Comparison of ENCODE assay signal across 21 cellular contexts in genomic region chr12:132389526-132390286, GRCh38.
DNase-seq lines count a peak whose midpoint lies in the region; ATAC-seq and TF ChIP-seq lines count a peak whose summit lies in the region.
"Had no signal": no experiment of that assay in that cellular context is flagged by ENCODE, and none has a peak within 500 bp of the region (broad histone marks: within the 10 kb centered on the region; RNA-seq: fewer than 3 reads in every experiment).

No MANE protein-coding gene starts in this region.

- H3K27me3 ChIP-seq in BLaER1, result peaks cover 42% of the 10 kb centered on the region
- H3K27me3 ChIP-seq in GM23338 (ENCODE audit: insufficient read depth), result peaks cover 16% of the 10 kb centered on the region
- H3K27me3 ChIP-seq in spleen (replicated peaks in 1 of 7), result peaks cover 0 to 77% (median 35%) of the 10 kb centered on the region in 7 donors
- peaks cover 26% of the 10 kb centered on the region for H3K27me3 ChIP-seq in lower lobe of right lung (ENCODE audit: low read depth)

- H3K4me3 Mint-ChIP-seq in GM23338, result no peak overlapping the region
- no peak overlapping the region for H3K4me3 Mint-ChIP-seq in chondrocyte (ENCODE audit: unreplicated experiment)
- H3K4me3 Mint-ChIP-seq: CD8-positive, alpha-beta T cell had no signal

- no peaks in the 10 kb centered on the region for H3K36me3 ChIP-seq in BLaER1
- no peaks in the 10 kb centered on the region for H3K36me3 ChIP-seq in GM23338 (ENCODE audit: insufficient read depth)
- H3K36me3 ChIP-seq in spleen, result no peaks in the 10 kb centered on the region
- H3K36me3 ChIP-seq in lower lobe of right lung, result no peaks in the 10 kb centered on the region
- H3K36me3 ChIP-seq: MG63 had no signal

- H3K27ac Mint-ChIP-seq in GM23338, result no peak overlapping the region
- no peak overlapping the region for H3K27ac Mint-ChIP-seq in chondrocyte (ENCODE audit: unreplicated experiment)
- H3K27ac Mint-ChIP-seq: CD8-positive, alpha-beta T cell had no signal

- H3K4me3 ChIP-seq in BLaER1, result no peak overlapping the region
- H3K4me3 ChIP-seq in GM23338, result no peak overlapping the region
- no peak overlapping the region for H3K4me3 ChIP-seq in spleen
- no peak overlapping the region for H3K4me3 ChIP-seq in lower lobe of right lung
- H3K4me3 ChIP-seq: GM12878, K562, MG63 had no signal

- H4K20me1 ChIP-seq in BLaER1 (no peaks in the 10 kb centered on the region), GM23338 (replicated peaks; ENCODE audit: insufficient read depth) (no peaks in the 10 kb centered on the region)

- DNase-seq in GM23338 (ENCODE audit: low spot score), result no peak
- peak; percentile 63 for DNase-seq in chondrocyte (ENCODE audit: low spot score)
- DNase-seq in spleen, result peak; percentile 63
- DNase-seq in lower lobe of right lung, result no peak
- no peak for DNase-seq in GM13977 (ENCODE audit: low spot score)
- DNase-seq: ACHN; C1 segment of cervical spinal cord; CD8-positive, alpha-beta T cell; DND-41; MG63; NCI-H1694 treated with DMSO at 0.1 percent for 48 hours; NCI-H2081 treated with DMSO at 0.1 percent for 48 hours; NCI-H2171 treated with DMSO at 0.1 percent for 48 hours; NCI-H524 treated with DMSO at 0.1 percent for 48 hours; NCI-H82 had no signal

- 46 to 64% (median 53%) methylated on average over 15 to 21 of the region's 21 CpGs for WGBS in spleen, 5 donors

- H2AFZ ChIP-seq in GM23338, result no peak overlapping the region

- peaks cover 4% of the 10 kb centered on the region; the same call in 1 of the 2 replicates for H3K9me2 ChIP-seq in GM23338 (ENCODE audit: insufficient read depth)

- no peaks in the 10 kb centered on the region for H3K9me3 ChIP-seq in BLaER1
- no peaks in the 10 kb centered on the region for H3K9me3 ChIP-seq in spleen
- H3K9me3 ChIP-seq in lower lobe of right lung, result no peaks in the 10 kb centered on the region

- H3K4me2 ChIP-seq in BLaER1, result peak overlapping the region; percentile 66
- H3K4me2 ChIP-seq in GM23338, result no peak overlapping the region

- intact Hi-C loops in spleen (cut with DNase I; ENCODE audit: low total_unique reads) (no loop called here), lower lobe of right lung (cut with DNase I) (no loop called here)

- no peaks in the 10 kb centered on the region; the same call in 2 of the 3 replicates for H3K9me3 Mint-ChIP-seq in GM23338
- H3K9me3 Mint-ChIP-seq in chondrocyte (ENCODE audit: low read depth), result peaks cover 6% of the 10 kb centered on the region
- H3K9me3 Mint-ChIP-seq: CD8-positive, alpha-beta T cell had no signal

- H3K36me3 Mint-ChIP-seq in GM23338 (ENCODE audit: low read depth) (no peaks in the 10 kb centered on the region; the same call in 2 of the 3 replicates), chondrocyte (ENCODE audit: low read depth) (no peaks in the 10 kb centered on the region)
- H3K36me3 Mint-ChIP-seq: CD8-positive, alpha-beta T cell had no signal

- H3K79me2 ChIP-seq in GM23338 (replicated peaks; ENCODE audit: insufficient read depth), result no peaks in the 10 kb centered on the region

- in situ Hi-C loops in GM13977 (cut with MboI; ENCODE audit: low pct_unique_long_range_greater_than_20kb, low sequenced_read_pairs, unreplicated experiment), result no loop called here

- peaks cover 3% of the 10 kb centered on the region; the same call in 1 of the 2 replicates for H3F3A ChIP-seq in GM23338 (replicated peaks; ENCODE audit: low read depth)

- TF ChIP-seq CTCF in GM23338 (conservative IDR thresholded peaks at IDR 0.05; ENCODE audit: low read depth in 2 of 2) (no peak), chondrocyte (IDR thresholded peaks at IDR 0.05) (no peak), spleen (IDR thresholded peaks at IDR 0.05 in 8 of 11, conservative IDR thresholded peaks at IDR 0.05 in 3 of 11) (no peak), lower lobe of right lung (IDR thresholded peaks at IDR 0.05) (no peak), GM13977 (IDR thresholded peaks at IDR 0.05; ENCODE audit: extremely low read depth, insufficient read depth, missing control alignments) (no peak)

- peak; percentile 18 for ATAC-seq in GM23338
- no peak for ATAC-seq in lower lobe of right lung
- no peak for ATAC-seq in activated CD4-positive, CD25-positive, alpha-beta regulatory T cell treated with anti-CD3 and anti-CD28 coated beads, Interleukin-2, amount 50 U/mL, for 24 hours
- ATAC-seq: CD8-positive, alpha-beta T cell; GM12878; HepG2; K562; Panc1 had no signal

- no peak overlapping the region for H3K9ac ChIP-seq in BLaER1

- peaks cover 16% of the 10 kb centered on the region for H3K4me1 ChIP-seq in BLaER1
- H3K4me1 ChIP-seq in GM23338 (ENCODE audit: insufficient read depth), result peaks cover 4% of the 10 kb centered on the region; the same call in 1 of the 2 replicates
- no peaks in the 10 kb centered on the region for H3K4me1 ChIP-seq in spleen
- H3K4me1 ChIP-seq in lower lobe of right lung, result no peaks in the 10 kb centered on the region

- H3K4me1 Mint-ChIP-seq in GM23338 (peaks cover 31% of the 10 kb centered on the region), chondrocyte (ENCODE audit: low read depth) (peaks cover 9% of the 10 kb centered on the region)

- H3K27ac ChIP-seq in BLaER1, result no peak overlapping the region
- H3K27ac ChIP-seq in GM23338 (ENCODE audit: low read depth), result no peak overlapping the region
- no peak overlapping the region for H3K27ac ChIP-seq in spleen
- no peak overlapping the region for H3K27ac ChIP-seq in lower lobe of right lung

- no peak for TF ChIP-seq POLR2A in spleen (IDR thresholded peaks at IDR 0.05)

- H3K27me3 Mint-ChIP-seq in GM23338 (ENCODE audit: insufficient read depth, low read depth, poor library complexity), result peaks cover 22% of the 10 kb centered on the region
- H3K27me3 Mint-ChIP-seq in chondrocyte (ENCODE audit: low read depth), result peaks cover 46% of the 10 kb centered on the region

TF ChIP-seq in GM23338, 12 proteins besides CTCF, POLR2A, EP300 and RAD21:
- no peak for TF ChIP-seq JUNB (IDR thresholded peaks at IDR 0.05; ENCODE audit: unreplicated experiment)
- TF ChIP-seq STAT1 (IDR thresholded peaks at IDR 0.05; ENCODE audit: unreplicated experiment), result no peak
- no peak for TF ChIP-seq EZH2 (IDR thresholded peaks at IDR 0.05; ENCODE audit: low read depth, unreplicated experiment)
- TF ChIP-seq NANOG (IDR thresholded peaks at IDR 0.05; ENCODE audit: borderline replicate concordance), result no peak
- TF ChIP-seq POLR2AphosphoS5 (IDR thresholded peaks at IDR 0.05; ENCODE audit: low read depth), result no peak
- TF ChIP-seq, protein P1, sequence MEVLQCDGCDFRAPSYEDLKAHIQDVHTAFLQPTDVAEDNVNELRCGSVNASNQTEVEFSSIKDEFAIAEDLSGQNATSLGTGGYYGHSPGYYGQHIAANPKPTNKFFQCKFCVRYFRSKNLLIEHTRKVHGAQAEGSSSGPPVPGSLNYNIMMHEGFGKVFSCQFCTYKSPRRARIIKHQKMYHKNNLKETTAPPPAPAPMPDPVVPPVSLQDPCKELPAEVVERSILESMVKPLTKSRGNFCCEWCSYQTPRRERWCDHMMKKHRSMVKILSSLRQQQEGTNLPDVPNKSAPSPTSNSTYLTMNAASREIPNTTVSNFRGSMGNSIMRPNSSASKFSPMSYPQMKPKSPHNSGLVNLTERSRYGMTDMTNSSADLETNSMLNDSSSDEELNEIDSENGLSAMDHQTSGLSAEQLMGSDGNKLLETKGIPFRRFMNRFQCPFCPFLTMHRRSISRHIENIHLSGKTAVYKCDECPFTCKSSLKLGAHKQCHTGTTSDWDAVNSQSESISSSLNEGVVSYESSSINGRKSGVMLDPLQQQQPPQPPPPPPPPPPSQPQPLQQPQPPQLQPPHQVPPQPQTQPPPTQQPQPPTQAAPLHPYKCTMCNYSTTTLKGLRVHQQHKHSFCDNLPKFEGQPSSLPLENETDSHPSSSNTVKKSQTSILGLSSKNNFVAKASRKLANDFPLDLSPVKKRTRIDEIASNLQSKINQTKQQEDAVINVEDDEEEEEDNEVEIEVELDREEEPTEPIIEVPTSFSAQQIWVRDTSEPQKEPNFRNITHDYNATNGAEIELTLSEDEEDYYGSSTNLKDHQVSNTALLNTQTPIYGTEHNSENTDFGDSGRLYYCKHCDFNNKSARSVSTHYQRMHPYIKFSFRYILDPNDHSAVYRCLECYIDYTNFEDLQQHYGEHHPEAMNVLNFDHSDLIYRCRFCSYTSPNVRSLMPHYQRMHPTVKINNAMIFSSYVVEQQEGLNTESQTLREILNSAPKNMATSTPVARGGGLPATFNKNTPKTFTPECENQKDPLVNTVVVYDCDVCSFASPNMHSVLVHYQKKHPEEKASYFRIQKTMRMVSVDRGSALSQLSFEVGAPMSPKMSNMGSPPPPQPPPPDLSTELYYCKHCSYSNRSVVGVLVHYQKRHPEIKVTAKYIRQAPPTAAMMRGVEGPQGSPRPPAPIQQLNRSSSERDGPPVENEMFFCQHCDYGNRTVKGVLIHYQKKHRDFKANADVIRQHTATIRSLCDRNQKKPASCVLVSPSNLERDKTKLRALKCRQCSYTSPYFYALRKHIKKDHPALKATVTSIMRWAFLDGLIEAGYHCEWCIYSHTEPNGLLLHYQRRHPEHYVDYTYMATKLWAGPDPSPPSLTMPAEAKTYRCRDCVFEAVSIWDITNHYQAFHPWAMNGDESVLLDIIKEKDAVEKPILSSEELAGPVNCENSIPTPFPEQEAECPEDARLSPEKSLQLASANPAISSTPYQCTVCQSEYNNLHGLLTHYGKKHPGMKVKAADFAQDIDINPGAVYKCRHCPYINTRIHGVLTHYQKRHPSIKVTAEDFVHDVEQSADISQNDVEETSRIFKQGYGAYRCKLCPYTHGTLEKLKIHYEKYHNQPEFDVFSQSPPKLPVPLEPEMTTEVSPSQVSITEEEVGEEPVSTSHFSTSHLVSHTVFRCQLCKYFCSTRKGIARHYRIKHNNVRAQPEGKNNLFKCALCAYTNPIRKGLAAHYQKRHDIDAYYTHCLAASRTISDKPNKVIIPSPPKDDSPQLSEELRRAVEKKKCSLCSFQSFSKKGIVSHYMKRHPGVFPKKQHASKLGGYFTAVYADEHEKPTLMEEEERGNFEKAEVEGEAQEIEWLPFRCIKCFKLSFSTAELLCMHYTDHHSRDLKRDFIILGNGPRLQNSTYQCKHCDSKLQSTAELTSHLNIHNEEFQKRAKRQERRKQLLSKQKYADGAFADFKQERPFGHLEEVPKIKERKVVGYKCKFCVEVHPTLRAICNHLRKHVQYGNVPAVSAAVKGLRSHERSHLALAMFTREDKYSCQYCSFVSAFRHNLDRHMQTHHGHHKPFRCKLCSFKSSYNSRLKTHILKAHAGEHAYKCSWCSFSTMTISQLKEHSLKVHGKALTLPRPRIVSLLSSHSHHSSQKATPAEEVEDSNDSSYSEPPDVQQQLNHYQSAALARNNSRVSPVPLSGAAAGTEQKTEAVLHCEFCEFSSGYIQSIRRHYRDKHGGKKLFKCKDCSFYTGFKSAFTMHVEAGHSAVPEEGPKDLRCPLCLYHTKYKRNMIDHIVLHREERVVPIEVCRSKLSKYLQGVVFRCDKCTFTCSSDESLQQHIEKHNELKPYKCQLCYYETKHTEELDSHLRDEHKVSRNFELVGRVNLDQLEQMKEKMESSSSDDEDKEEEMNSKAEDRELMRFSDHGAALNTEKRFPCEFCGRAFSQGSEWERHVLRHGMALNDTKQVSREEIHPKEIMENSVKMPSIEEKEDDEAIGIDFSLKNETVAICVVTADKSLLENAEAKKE (CRISPR knock-in tag; IDR thresholded peaks at IDR 0.05), result no peak
- no peak for TF ChIP-seq EZH2phosphoT487 (IDR thresholded peaks at IDR 0.05; ENCODE audit: unreplicated experiment)
TF ChIP-seq in GM23338: peak in this region for 0.

Comparison
In these comparisons a context has a peak if more than half of its experiments do, and no peak if none do; other contexts are left out.
1. DNase-seq: peak in chondrocyte (single experiment) and spleen (single experiment); none in GM23338 (single experiment), lower lobe of right lung (single experiment) and GM13977 (single experiment).